1 cellular context compared by ENCODE assay signal in the genomic region with DNA sequence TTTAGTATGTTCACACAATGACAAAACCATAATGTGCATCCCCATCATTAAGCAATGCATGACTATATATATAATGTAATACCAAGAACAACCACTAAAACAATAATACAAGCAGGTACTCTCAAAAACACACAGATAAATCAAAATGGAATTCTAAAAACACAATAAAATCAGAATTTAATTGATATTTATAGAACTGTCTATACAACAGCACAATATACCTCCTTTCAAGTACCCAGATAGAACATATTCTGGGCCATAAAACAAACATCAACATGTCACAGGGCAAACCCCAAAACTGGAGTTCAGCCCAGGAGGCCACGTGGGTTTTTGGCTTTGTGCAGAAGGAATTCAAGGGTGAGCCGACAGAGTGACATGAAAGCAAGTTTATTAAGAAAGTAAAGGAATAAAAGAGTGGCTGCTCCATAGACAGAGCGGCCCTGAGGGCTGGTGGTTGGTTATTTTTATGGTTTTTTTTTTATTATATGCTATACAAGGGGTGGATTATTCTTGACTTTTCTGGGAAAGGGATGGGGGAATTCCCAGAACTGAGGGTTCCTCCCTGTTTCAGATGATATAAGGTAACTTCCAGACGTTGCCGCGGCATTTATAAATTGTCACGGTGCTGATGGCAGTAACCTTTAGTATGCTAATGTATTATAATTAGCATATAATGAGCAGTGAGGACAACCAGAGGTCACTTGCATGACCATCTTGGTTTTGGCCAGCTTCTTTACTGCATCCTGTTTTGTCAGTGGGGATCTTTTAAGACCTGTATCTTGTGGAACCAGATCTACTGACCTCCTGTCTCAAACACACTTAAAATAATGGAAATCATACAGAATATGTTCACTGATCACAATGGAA.
TF ChIP-seq lines count a peak whose summit lies in the region.

No MANE protein-coding gene starts in this region.

TF ChIP-seq in K562, 482 proteins besides CTCF, POLR2A, EP300 and RAD21 (continues in another document):
- no peak for TF ChIP-seq ZNF644 (tag; IDR thresholded peaks at IDR 0.05; ENCODE audit: low read depth)
- no peak for TF ChIP-seq MCM3 (IDR thresholded peaks at IDR 0.05)
- no peak for TF ChIP-seq TAL1 (IDR thresholded peaks at IDR 0.05)
- no peak for TF ChIP-seq ZNF184 (CRISPR knock-in tag; IDR thresholded peaks at IDR 0.05)
- TF ChIP-seq, protein P1, sequence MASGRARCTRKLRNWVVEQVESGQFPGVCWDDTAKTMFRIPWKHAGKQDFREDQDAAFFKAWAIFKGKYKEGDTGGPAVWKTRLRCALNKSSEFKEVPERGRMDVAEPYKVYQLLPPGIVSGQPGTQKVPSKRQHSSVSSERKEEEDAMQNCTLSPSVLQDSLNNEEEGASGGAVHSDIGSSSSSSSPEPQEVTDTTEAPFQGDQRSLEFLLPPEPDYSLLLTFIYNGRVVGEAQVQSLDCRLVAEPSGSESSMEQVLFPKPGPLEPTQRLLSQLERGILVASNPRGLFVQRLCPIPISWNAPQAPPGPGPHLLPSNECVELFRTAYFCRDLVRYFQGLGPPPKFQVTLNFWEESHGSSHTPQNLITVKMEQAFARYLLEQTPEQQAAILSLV (tag; IDR thresholded peaks at IDR 0.05) = no peak
- no peak for TF ChIP-seq PCBP1 (IDR thresholded peaks at IDR 0.05; ENCODE audit: low read depth, low read length, poor library complexity, severe bottlenecking)
- TF ChIP-seq ZNF174 (CRISPR knock-in tag; IDR thresholded peaks at IDR 0.05) = no peak
- TF ChIP-seq MEF2A (IDR thresholded peaks at IDR 0.05; ENCODE audit: control insufficient read depth, low read depth, low read length) = no peak
- TF ChIP-seq, protein P2, sequence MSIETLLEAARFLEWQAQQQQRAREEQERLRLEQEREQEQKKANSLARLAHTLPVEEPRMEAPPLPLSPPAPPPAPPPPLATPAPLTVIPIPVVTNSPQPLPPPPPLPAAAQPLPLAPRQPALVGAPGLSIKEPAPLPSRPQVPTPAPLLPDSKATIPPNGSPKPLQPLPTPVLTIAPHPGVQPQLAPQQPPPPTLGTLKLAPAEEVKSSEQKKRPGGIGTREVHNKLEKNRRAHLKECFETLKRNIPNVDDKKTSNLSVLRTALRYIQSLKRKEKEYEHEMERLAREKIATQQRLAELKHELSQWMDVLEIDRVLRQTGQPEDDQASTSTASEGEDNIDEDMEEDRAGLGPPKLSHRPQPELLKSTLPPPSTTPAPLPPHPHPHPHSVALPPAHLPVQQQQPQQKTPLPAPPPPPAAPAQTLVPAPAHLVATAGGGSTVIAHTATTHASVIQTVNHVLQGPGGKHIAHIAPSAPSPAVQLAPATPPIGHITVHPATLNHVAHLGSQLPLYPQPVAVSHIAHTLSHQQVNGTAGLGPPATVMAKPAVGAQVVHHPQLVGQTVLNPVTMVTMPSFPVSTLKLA (conservative IDR thresholded peaks at IDR 0.05) = peak; percentile 77 to 84
- TF ChIP-seq, protein P3, sequence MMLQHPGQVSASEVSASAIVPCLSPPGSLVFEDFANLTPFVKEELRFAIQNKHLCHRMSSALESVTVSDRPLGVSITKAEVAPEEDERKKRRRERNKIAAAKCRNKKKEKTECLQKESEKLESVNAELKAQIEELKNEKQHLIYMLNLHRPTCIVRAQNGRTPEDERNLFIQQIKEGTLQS (IDR thresholded peaks at IDR 0.05) = no peak
- TF ChIP-seq, protein P3 (CRISPR knock-in tag; conservative IDR thresholded peaks at IDR 0.05) = no peak
- no peak for TF ChIP-seq ZNF717 (CRISPR knock-in tag; IDR thresholded peaks at IDR 0.05)
- TF ChIP-seq RAD51 (IDR thresholded peaks at IDR 0.05; ENCODE audit: borderline replicate concordance, low read depth) = peak; percentile 71
- 0 out of 2 replicates have a peak, but pooled peaks have one; percentile 8 for TF ChIP-seq ARID1B (IDR thresholded peaks at IDR 0.05)
- TF ChIP-seq ZNF217 (CRISPR knock-in tag; IDR thresholded peaks at IDR 0.05) = no peak
- no peak for TF ChIP-seq ZNF347 (CRISPR knock-in tag; IDR thresholded peaks at IDR 0.05; ENCODE audit: low read depth)
- TF ChIP-seq, protein P4, sequence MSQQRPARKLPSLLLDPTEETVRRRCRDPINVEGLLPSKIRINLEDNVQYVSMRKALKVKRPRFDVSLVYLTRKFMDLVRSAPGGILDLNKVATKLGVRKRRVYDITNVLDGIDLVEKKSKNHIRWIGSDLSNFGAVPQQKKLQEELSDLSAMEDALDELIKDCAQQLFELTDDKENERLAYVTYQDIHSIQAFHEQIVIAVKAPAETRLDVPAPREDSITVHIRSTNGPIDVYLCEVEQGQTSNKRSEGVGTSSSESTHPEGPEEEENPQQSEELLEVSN (IDR thresholded peaks at IDR 0.05; ENCODE audit: borderline replicate concordance in 1 of 2, extremely low read depth in 1 of 2, insufficient read depth in 1 of 2, insufficient read length in 1 of 2, low read depth in 1 of 2, low read length in 1 of 2, poor library complexity in 1 of 2, severe bottlenecking in 1 of 2) = peak in 1 of 2 experiments; percentile 12
- no peak for TF ChIP-seq ZNF263 (CRISPR knock-in tag; IDR thresholded peaks at IDR 0.05; ENCODE audit: borderline replicate concordance)
- no peak for TF ChIP-seq NELFE (IDR thresholded peaks at IDR 0.05; ENCODE audit: insufficient read depth, insufficient read length)
- TF ChIP-seq TAF15 (IDR thresholded peaks at IDR 0.05; ENCODE audit: low read depth, low read length) = no peak
- no peak for TF ChIP-seq FIP1L1 (IDR thresholded peaks at IDR 0.05; ENCODE audit: low read depth, low read length, poor library complexity, severe bottlenecking)
- no peak for TF ChIP-seq FOXA1 (IDR thresholded peaks at IDR 0.05; ENCODE audit: borderline replicate concordance)
- no peak for TF ChIP-seq NR2F6 (CRISPR knock-in tag; IDR thresholded peaks at IDR 0.05)
- no peak for TF ChIP-seq ZNF354B (CRISPR knock-in tag; IDR thresholded peaks at IDR 0.05)
- TF ChIP-seq CEBPG (CRISPR knock-in tag; IDR thresholded peaks at IDR 0.05) = no peak
- peak; percentile 25 to 55; a peak in 1 of 4 replicates for TF ChIP-seq CEBPG (tag; conservative IDR thresholded peaks at IDR 0.05 in 1 of 2, IDR thresholded peaks at IDR 0.05 in 1 of 2)
- TF ChIP-seq, protein P5, sequence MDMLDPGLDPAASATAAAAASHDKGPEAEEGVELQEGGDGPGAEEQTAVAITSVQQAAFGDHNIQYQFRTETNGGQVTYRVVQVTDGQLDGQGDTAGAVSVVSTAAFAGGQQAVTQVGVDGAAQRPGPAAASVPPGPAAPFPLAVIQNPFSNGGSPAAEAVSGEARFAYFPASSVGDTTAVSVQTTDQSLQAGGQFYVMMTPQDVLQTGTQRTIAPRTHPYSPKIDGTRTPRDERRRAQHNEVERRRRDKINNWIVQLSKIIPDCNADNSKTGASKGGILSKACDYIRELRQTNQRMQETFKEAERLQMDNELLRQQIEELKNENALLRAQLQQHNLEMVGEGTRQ (CRISPR knock-in tag; IDR thresholded peaks at IDR 0.05) = peak; percentile 65; the same call in 1 of the 2 replicates
- TF ChIP-seq ZNF133 (CRISPR knock-in tag; IDR thresholded peaks at IDR 0.05) = no peak
- TF ChIP-seq ZNF785 (CRISPR knock-in tag; IDR thresholded peaks at IDR 0.05) = no peak
- TF ChIP-seq NBN (IDR thresholded peaks at IDR 0.05; ENCODE audit: low read depth) = 0 out of 2 replicates have a peak, but pooled peaks have one; percentile 33
- TF ChIP-seq, protein P6, sequence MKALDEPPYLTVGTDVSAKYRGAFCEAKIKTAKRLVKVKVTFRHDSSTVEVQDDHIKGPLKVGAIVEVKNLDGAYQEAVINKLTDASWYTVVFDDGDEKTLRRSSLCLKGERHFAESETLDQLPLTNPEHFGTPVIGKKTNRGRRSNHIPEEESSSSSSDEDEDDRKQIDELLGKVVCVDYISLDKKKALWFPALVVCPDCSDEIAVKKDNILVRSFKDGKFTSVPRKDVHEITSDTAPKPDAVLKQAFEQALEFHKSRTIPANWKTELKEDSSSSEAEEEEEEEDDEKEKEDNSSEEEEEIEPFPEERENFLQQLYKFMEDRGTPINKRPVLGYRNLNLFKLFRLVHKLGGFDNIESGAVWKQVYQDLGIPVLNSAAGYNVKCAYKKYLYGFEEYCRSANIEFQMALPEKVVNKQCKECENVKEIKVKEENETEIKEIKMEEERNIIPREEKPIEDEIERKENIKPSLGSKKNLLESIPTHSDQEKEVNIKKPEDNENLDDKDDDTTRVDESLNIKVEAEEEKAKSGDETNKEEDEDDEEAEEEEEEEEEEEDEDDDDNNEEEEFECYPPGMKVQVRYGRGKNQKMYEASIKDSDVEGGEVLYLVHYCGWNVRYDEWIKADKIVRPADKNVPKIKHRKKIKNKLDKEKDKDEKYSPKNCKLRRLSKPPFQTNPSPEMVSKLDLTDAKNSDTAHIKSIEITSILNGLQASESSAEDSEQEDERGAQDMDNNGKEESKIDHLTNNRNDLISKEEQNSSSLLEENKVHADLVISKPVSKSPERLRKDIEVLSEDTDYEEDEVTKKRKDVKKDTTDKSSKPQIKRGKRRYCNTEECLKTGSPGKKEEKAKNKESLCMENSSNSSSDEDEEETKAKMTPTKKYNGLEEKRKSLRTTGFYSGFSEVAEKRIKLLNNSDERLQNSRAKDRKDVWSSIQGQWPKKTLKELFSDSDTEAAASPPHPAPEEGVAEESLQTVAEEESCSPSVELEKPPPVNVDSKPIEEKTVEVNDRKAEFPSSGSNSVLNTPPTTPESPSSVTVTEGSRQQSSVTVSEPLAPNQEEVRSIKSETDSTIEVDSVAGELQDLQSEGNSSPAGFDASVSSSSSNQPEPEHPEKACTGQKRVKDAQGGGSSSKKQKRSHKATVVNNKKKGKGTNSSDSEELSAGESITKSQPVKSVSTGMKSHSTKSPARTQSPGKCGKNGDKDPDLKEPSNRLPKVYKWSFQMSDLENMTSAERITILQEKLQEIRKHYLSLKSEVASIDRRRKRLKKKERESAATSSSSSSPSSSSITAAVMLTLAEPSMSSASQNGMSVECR (CRISPR knock-in tag; IDR thresholded peaks at IDR 0.05) = no peak
- TF ChIP-seq ARNT (IDR thresholded peaks at IDR 0.05) = no peak
- TF ChIP-seq, protein P7, sequence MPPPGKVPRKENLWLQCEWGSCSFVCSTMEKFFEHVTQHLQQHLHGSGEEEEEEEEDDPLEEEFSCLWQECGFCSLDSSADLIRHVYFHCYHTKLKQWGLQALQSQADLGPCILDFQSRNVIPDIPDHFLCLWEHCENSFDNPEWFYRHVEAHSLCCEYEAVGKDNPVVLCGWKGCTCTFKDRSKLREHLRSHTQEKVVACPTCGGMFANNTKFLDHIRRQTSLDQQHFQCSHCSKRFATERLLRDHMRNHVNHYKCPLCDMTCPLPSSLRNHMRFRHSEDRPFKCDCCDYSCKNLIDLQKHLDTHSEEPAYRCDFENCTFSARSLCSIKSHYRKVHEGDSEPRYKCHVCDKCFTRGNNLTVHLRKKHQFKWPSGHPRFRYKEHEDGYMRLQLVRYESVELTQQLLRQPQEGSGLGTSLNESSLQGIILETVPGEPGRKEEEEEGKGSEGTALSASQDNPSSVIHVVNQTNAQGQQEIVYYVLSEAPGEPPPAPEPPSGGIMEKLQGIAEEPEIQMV (tag; conservative IDR thresholded peaks at IDR 0.05; ENCODE audit: low read depth) = no peak
- no peak for TF ChIP-seq ZNF121 (CRISPR knock-in tag; conservative IDR thresholded peaks at IDR 0.05)
- TF ChIP-seq, protein P8, sequence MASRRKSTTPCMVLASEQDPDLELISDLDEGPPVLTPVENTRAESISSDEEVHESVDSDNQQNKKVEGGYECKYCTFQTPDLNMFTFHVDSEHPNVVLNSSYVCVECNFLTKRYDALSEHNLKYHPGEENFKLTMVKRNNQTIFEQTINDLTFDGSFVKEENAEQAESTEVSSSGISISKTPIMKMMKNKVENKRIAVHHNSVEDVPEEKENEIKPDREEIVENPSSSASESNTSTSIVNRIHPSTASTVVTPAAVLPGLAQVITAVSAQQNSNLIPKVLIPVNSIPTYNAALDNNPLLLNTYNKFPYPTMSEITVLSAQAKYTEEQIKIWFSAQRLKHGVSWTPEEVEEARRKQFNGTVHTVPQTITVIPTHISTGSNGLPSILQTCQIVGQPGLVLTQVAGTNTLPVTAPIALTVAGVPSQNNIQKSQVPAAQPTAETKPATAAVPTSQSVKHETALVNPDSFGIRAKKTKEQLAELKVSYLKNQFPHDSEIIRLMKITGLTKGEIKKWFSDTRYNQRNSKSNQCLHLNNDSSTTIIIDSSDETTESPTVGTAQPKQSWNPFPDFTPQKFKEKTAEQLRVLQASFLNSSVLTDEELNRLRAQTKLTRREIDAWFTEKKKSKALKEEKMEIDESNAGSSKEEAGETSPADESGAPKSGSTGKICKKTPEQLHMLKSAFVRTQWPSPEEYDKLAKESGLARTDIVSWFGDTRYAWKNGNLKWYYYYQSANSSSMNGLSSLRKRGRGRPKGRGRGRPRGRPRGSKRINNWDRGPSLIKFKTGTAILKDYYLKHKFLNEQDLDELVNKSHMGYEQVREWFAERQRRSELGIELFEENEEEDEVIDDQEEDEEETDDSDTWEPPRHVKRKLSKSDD (conservative IDR thresholded peaks at IDR 0.05; ENCODE audit: low read length) = no peak
- peak; percentile 75; the same call in 1 of the 2 replicates for TF ChIP-seq MYC (IDR thresholded peaks at IDR 0.05; ENCODE audit: low read depth, low read length)
- TF ChIP-seq MYC (CRISPR knock-in tag; IDR thresholded peaks at IDR 0.05; ENCODE audit: borderline replicate concordance, low read depth) = no peak
- no peak for TF ChIP-seq CCAR2 (IDR thresholded peaks at IDR 0.05; ENCODE audit: low read depth, low read length)
- TF ChIP-seq POLR3A (IDR thresholded peaks at IDR 0.05; ENCODE audit: borderline replicate concordance, extremely low read depth, insufficient read depth, insufficient read length) = no peak
- TF ChIP-seq ZFP30 (CRISPR knock-in tag; IDR thresholded peaks at IDR 0.05; ENCODE audit: borderline replicate concordance) = no peak
- no peak for TF ChIP-seq NFATC3 (IDR thresholded peaks at IDR 0.05)
- TF ChIP-seq CBFA2T2 (conservative IDR thresholded peaks at IDR 0.05) = no peak
- no peak for TF ChIP-seq ZNF24 (IDR thresholded peaks at IDR 0.05)
- TF ChIP-seq CHD4 (IDR thresholded peaks at IDR 0.05; ENCODE audit: insufficient read depth, insufficient replicate concordance, low read depth, low read length, poor library complexity, severe bottlenecking) = no peak
- TF ChIP-seq, protein P9, sequence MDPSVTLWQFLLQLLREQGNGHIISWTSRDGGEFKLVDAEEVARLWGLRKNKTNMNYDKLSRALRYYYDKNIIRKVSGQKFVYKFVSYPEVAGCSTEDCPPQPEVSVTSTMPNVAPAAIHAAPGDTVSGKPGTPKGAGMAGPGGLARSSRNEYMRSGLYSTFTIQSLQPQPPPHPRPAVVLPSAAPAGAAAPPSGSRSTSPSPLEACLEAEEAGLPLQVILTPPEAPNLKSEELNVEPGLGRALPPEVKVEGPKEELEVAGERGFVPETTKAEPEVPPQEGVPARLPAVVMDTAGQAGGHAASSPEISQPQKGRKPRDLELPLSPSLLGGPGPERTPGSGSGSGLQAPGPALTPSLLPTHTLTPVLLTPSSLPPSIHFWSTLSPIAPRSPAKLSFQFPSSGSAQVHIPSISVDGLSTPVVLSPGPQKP (CRISPR knock-in tag; IDR thresholded peaks at IDR 0.05) = no peak
- TF ChIP-seq SMAD4 (CRISPR knock-in tag; conservative IDR thresholded peaks at IDR 0.05) = no peak
- TF ChIP-seq TCF7L2 (IDR thresholded peaks at IDR 0.05; ENCODE audit: low read depth, low read length) = no peak
- TF ChIP-seq ZNF324 (CRISPR knock-in tag; IDR thresholded peaks at IDR 0.05) = no peak
